11 cellular contexts compared by ENCODE assay signal in genomic region chr4:53858744-53859143, GRCh38.
"Had no signal": no experiment of that assay in that cellular context is flagged by ENCODE, and none has a peak within 500 bp of the region (broad histone marks: within the 10 kb centered on the region; RNA-seq: fewer than 3 reads in every experiment).

No MANE protein-coding gene starts in this region.

- FAIRE-seq: H1, H54 had no signal

- H3K4me3 Mint-ChIP-seq: GM23338, H9, HFFc6 had no signal

- H3K4me1 Mint-ChIP-seq: GM23338, H9 had no signal

- DNase-seq: GM23248, GOT3, H7, H9, HCEC 1CT, HFFc6 had no signal

- H3K4me2 ChIP-seq: GM23338 had no signal

- H3K9ac ChIP-seq: GM23248 had no signal

- H3K9me3 ChIP-seq: HAP-1 had no signal

- H3K4me1 ChIP-seq: HAP-1 had no signal

- H3K36me3 ChIP-seq: HAP-1 had no signal

- H3K4me3 ChIP-seq: GM23248, GM23338, HAP-1 had no signal

- ATAC-seq: GM23338, HCT116 had no signal

- H3K9me3 Mint-ChIP-seq: GM23338, H9 had no signal

- H2AFZ ChIP-seq: GM23248, GM23338 had no signal

- H3K27ac ChIP-seq: GM23248 had no signal

- H3K27ac Mint-ChIP-seq: GM23338, H9, HFFc6 had no signal
